10 cellular contexts compared by ENCODE assay signal in genomic region chr1:205592443-205593003, GRCh38. TPM values are rescaled to one million over a fixed set of nuclear protein-coding genes. Genes with fewer than 3 reads are reported as not detected.
DNase-seq lines count a peak whose midpoint lies in the region; TF ChIP-seq lines count a peak whose summit lies in the region.
"Had no signal": no experiment of that assay in that cellular context is flagged by ENCODE, and none has a peak within 500 bp of the region (broad histone marks: within the 10 kb centered on the region; RNA-seq: fewer than 3 reads in every experiment).

No MANE protein-coding gene starts in this region.

- H2BK120ac ChIP-seq in mesendoderm (ENCODE audit: low read depth, low read length): no peak overlapping the region

- H3K4me3 ChIP-seq in GM08714 (ENCODE audit: low read length): peak overlapping the region; percentile 25; the same call in 1 of the 2 replicates
- no peak overlapping the region for H3K4me3 ChIP-seq in mesendoderm (ENCODE audit: low read length)
- H3K4me3 ChIP-seq: SJSA1 had no signal

- no peaks in the 10 kb centered on the region for H3K36me3 ChIP-seq in mesendoderm (ENCODE audit: control insufficient read depth, insufficient read depth, low read length)
- H3K36me3 ChIP-seq: neutrophil, SJSA1 had no signal

- peak overlapping the region; percentile 86 for H3K27ac Mint-ChIP-seq in activated naive CD8-positive, alpha-beta T cell

- no peak overlapping the region for H3K18ac ChIP-seq in mesendoderm (ENCODE audit: low read length)

- H3K36me3 Mint-ChIP-seq in activated naive CD8-positive, alpha-beta T cell: peaks cover 6% of the 10 kb centered on the region

- H3K4me1 Mint-ChIP-seq in activated naive CD8-positive, alpha-beta T cell (ENCODE audit: low read depth): peaks cover 54% of the 10 kb centered on the region

- H3K79me1 ChIP-seq in mesendoderm (ENCODE audit: low read length): no peaks in the 10 kb centered on the region

- H3K9me3 Mint-ChIP-seq in activated naive CD8-positive, alpha-beta T cell (ENCODE audit: low read depth): no peaks in the 10 kb centered on the region

- H3K56ac ChIP-seq in mesendoderm (ENCODE audit: low read length): peak overlapping the region; percentile 18

- H3K9ac ChIP-seq in mesendoderm (ENCODE audit: low read length): no peak overlapping the region

- no peak overlapping the region for H2BK15ac ChIP-seq in mesendoderm (replicated peaks; ENCODE audit: low read depth)

- H3K27ac ChIP-seq in 22Rv1: peak overlapping the region; percentile 25
- H3K27ac ChIP-seq in mesendoderm (ENCODE audit: low read depth, low read length): no peak overlapping the region
- H3K27ac ChIP-seq: neutrophil, SJSA1 had no signal

- no peak for TF ChIP-seq CTCF in 22Rv1 (IDR thresholded peaks at IDR 0.05)

- H3K27me3 ChIP-seq in mesendoderm (ENCODE audit: insufficient read depth, low read length, poor library complexity): no peaks in the 10 kb centered on the region
- H3K27me3 ChIP-seq: neutrophil, SJSA1 had no signal

- peak overlapping the region; percentile 74 for H3K4me3 Mint-ChIP-seq in activated naive CD8-positive, alpha-beta T cell

- no peak overlapping the region for H4K5ac ChIP-seq in mesendoderm (ENCODE audit: low read length)

- no peaks in the 10 kb centered on the region for H3K4me1 ChIP-seq in mesendoderm (ENCODE audit: control insufficient read depth, low read depth, low read length)

- no peak overlapping the region for H3K4ac ChIP-seq in mesendoderm (ENCODE audit: low read depth, low read length)

- no peaks in the 10 kb centered on the region for H3K79me2 ChIP-seq in mesendoderm (ENCODE audit: control insufficient read depth, insufficient read depth, low read length)

- WGBS in mesendoderm (ENCODE audit: extremely low coverage, insufficient coverage, low lambda C conversion rate): no CpG with 5 or more reads among the region's 14 CpGs

- H3K4me2 ChIP-seq in mesendoderm (ENCODE audit: low read length): no peak overlapping the region

- H2AK5ac ChIP-seq in mesendoderm (ENCODE audit: low read length): no peak overlapping the region

- H3K27me3 Mint-ChIP-seq in activated naive CD8-positive, alpha-beta T cell: no peaks in the 10 kb centered on the region

- DNase-seq in mesendoderm: no peak
- DNase-seq in NOMO-1 (lab: John Stamatoyannopoulos, UW; ENCODE audit: unreplicated experiment in 2 of 2): no peak
- DNase-seq in mesenteric fat pad (ENCODE audit: low spot score): no peak
- DNase-seq in NCI-H2081 (lab: John Stamatoyannopoulos, UW): no peak
- DNase-seq in iPS-NIHi11 (ENCODE audit: low spot score): no peak

- no peak overlapping the region for H2BK5ac ChIP-seq in mesendoderm (ENCODE audit: low read length)

- no peak overlapping the region for H4K8ac ChIP-seq in mesendoderm (ENCODE audit: low read depth, low read length)

- H3K23ac ChIP-seq in mesendoderm (ENCODE audit: low read length): no peak overlapping the region

RNA-seq across cellular contexts. Expression of gene ELK4, which starts 39.3 kb away (rescaled TPM):
- polyA plus RNA-seq in mesendoderm (2013, experiment 1 of 2): 9.3 TPM
- polyA plus RNA-seq in mesendoderm (2013, experiment 2 of 2): 9.0 TPM
- total RNA-seq in mesenteric fat pad: 70.2 TPM
